In genomic region chr2:238415036-238415764, GRCh38 we compare ENCODE assay signal across 15 cellular contexts. TPM values are rescaled to one million over a fixed set of nuclear protein-coding genes. Genes with fewer than 3 reads are reported as not detected.
A peak's percentile ranks its signal among the peaks of the same experiment; 100 is the strongest.
DNase-seq lines count a peak whose midpoint lies in the region; ATAC-seq and TF ChIP-seq lines count a peak whose summit lies in the region.
"Had no signal": no experiment of that assay in that cellular context is flagged by ENCODE, and none has a peak within 500 bp of the region (broad histone marks: within the 10 kb centered on the region; RNA-seq: fewer than 3 reads in every experiment).

No MANE protein-coding gene starts in this region.

- H3K27me3 ChIP-seq in stomach: no peaks in the 10 kb centered on the region
- H3K27me3 ChIP-seq: suprapubic skin had no signal

- peak overlapping the region in 1 of 2 donors; percentile 57 for H3K27ac Mint-ChIP-seq in activated naive CD4-positive, alpha-beta T cell treated with anti-CD3 and anti-CD28 coated beads, Interleukin-2, amount 50 U/mL, for 72 hours
- no peak overlapping the region for H3K27ac Mint-ChIP-seq in activated naive CD8-positive, alpha-beta T cell treated with anti-CD3 and anti-CD28 coated beads, Interleukin-2, amount 50 U/mL, for 24 hours
- H3K27ac Mint-ChIP-seq: B cell had no signal

- intact Hi-C loops in stomach (cut with DNase I; ENCODE audit: low total_unique reads): no loop called here

- H3K9me3 ChIP-seq in stomach: peaks cover 0 to 10% (median 0%) of the 10 kb centered on the region in 4 donors
- H3K9me3 ChIP-seq: suprapubic skin had no signal

- H3K4me3 ChIP-seq in stomach: no peak overlapping the region
- H3K4me3 ChIP-seq: heart left ventricle, suprapubic skin had no signal

- H3K27me3 Mint-ChIP-seq in activated naive CD8-positive, alpha-beta T cell treated with anti-CD3 and anti-CD28 coated beads, Interleukin-2, amount 50 U/mL, for 24 hours: no peaks in the 10 kb centered on the region
- H3K27me3 Mint-ChIP-seq: B cell had no signal

- no peak overlapping the region for H3K4me3 Mint-ChIP-seq in activated naive CD8-positive, alpha-beta T cell treated with anti-CD3 and anti-CD28 coated beads, Interleukin-2, amount 50 U/mL, for 24 hours
- H3K4me3 Mint-ChIP-seq: B cell had no signal

- no peak for TF ChIP-seq POLR2A in stomach (IDR thresholded peaks at IDR 0.05)

- no peak overlapping the region for H3K27ac ChIP-seq in stomach
- H3K27ac ChIP-seq: heart left ventricle, suprapubic skin, VCaP had no signal

- H3K36me3 ChIP-seq in stomach: peaks cover 0 to 4% (median 0%) of the 10 kb centered on the region in 4 donors
- H3K36me3 ChIP-seq: heart left ventricle, suprapubic skin had no signal

- TF ChIP-seq CTCF in stomach (IDR thresholded peaks at IDR 0.05): no peak

- peaks cover 0 to 4% (median 0%) of the 10 kb centered on the region in 4 donors for H3K4me1 ChIP-seq in stomach

- 79 to 91% (median 88%) methylated on average over 4 to 12 of the region's 12 CpGs for WGBS in stomach, 5 donors

- no peak for TF ChIP-seq EP300 in stomach (IDR thresholded peaks at IDR 0.05)

- no peak for DNase-seq in activated naive CD4-positive, alpha-beta T cell treated with anti-CD3 and anti-CD28 coated beads, Interleukin-2, amount 50 U/mL, for 72 hours (ENCODE audit: low spot score in 2 of 2)
- no peak for DNase-seq in activated naive CD4-positive, alpha-beta T cell treated with Interleukin-2 at 50 U/mL for 16 hours
- DNase-seq in NCI-H2171 treated with DMSO at 0.1 percent for 48 hours (lab: John Stamatoyannopoulos, UW): peak; percentile 34
- DNase-seq in activated naive CD8-positive, alpha-beta T cell treated with anti-CD3 and anti-CD28 coated beads, Interleukin-2, amount 50 U/mL, for 24 hours: peak; percentile 12
- peak; percentile 24 for DNase-seq in stomach
- DNase-seq in DMS53 (lab: John Stamatoyannopoulos, UW): no peak
- DNase-seq in nucleus accumbens (lab: John Stamatoyannopoulos, UW): no peak
- DNase-seq: activated T-cell treated with anti-CD3 and anti-CD28 coated beads, Interleukin-2, amount 50 U/mL, for 48 hours; heart left ventricle; left colon; PC-3; SW 1271 had no signal

- H3K9me3 Mint-ChIP-seq in activated naive CD4-positive, alpha-beta T cell treated with anti-CD3 and anti-CD28 coated beads, Interleukin-2, amount 50 U/mL, for 72 hours: peaks cover 4 to 5% of the 10 kb centered on the region in 2 donors
- peaks cover 12% of the 10 kb centered on the region for H3K9me3 Mint-ChIP-seq in activated naive CD8-positive, alpha-beta T cell treated with anti-CD3 and anti-CD28 coated beads, Interleukin-2, amount 50 U/mL, for 24 hours

- H3K36me3 Mint-ChIP-seq in activated naive CD4-positive, alpha-beta T cell treated with anti-CD3 and anti-CD28 coated beads, Interleukin-2, amount 50 U/mL, for 72 hours: peaks cover 0 to 7% of the 10 kb centered on the region in 2 donors
- peaks cover 4% of the 10 kb centered on the region for H3K36me3 Mint-ChIP-seq in activated naive CD8-positive, alpha-beta T cell treated with anti-CD3 and anti-CD28 coated beads, Interleukin-2, amount 50 U/mL, for 24 hours (ENCODE audit: low read depth)

- ATAC-seq in activated naive CD4-positive, alpha-beta T cell treated with anti-CD3 and anti-CD28 coated beads, Interleukin-2, amount 50 U/mL, for 72 hours: peak; percentile 61 to 76
- peak; percentile 86 for ATAC-seq in activated naive CD8-positive, alpha-beta T cell treated with anti-CD3 and anti-CD28 coated beads, Interleukin-2, amount 50 U/mL, for 24 hours
- ATAC-seq: heart left ventricle, left colon, PC-3 had no signal

- H3K4me1 Mint-ChIP-seq in activated naive CD8-positive, alpha-beta T cell treated with anti-CD3 and anti-CD28 coated beads, Interleukin-2, amount 50 U/mL, for 24 hours: peaks cover 4% of the 10 kb centered on the region
- H3K4me1 Mint-ChIP-seq: B cell had no signal

RNA-seq across cellular contexts. Expression of gene ASB1, which starts 11.5 kb away (rescaled TPM):
- 10 to 100 TPM; 33.9 to 42.0 TPM for total RNA-seq in activated naive CD4-positive, alpha-beta T cell treated with anti-CD3 and anti-CD28 coated beads, Interleukin-2, amount 50 U/mL, for 72 hours
- total RNA-seq in stomach: 10 to 100 TPM; 10.7 to 36.8 (median 20.6) TPM
- polyA plus RNA-seq in stomach: 10 to 100 TPM; 15.4 to 20.6 (median 16.5) TPM

Comparison
In these comparisons a context has a peak if more than half of its experiments do, and no peak if none do; other contexts are left out.
1. DNase-seq: peak in NCI-H2171 treated with DMSO at 0.1 percent for 48 hours (single experiment), activated naive CD8-positive, alpha-beta T cell treated with anti-CD3 and anti-CD28 coated beads, Interleukin-2, amount 50 U/mL, for 24 hours (single experiment) and stomach (single experiment); none in activated naive CD4-positive, alpha-beta T cell treated with anti-CD3 and anti-CD28 coated beads, Interleukin-2, amount 50 U/mL, for 72 hours (0 of 2), activated naive CD4-positive, alpha-beta T cell treated with Interleukin-2 at 50 U/mL for 16 hours (single experiment), DMS53 (single experiment) and nucleus accumbens (0 of 56).